In the genomic region with DNA sequence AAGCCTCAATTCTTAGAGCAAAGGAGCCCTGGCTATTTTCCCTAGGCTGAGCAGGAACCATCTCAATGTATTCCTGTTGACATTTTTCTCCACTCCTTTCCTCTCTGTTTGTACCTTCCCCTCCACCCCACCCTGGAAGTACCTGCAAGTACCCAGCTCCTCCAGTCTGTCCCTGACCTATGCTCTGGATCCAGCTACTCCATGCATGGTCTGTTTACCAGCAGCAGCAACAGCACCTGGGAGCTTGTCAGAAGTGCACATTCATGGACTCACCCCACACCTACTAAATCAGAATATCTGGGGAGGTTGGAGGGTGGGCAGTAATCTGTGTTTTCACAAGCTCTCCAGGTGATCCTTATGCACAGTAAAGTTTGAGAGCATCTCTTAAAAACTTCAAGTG, we compare ENCODE assay signal across 27 cellular contexts.
"Had no signal": no experiment of that assay in that cellular context is flagged by ENCODE, and none has a peak within 500 bp of the region (broad histone marks: within the 10 kb centered on the region; RNA-seq: fewer than 3 reads in every experiment).

No MANE protein-coding gene starts in this region.

- H3K36me3 Mint-ChIP-seq: activated naive CD4-positive, alpha-beta T cell treated with anti-CD3 and anti-CD28 coated beads, Interleukin-2, amount 50 U/mL, for 24 hours; activated naive CD8-positive, alpha-beta T cell treated with anti-CD3 and anti-CD28 coated beads, Interleukin-2, amount 10 ng/mL, durations not matched to agents 7 days and 5 days had no signal

- H3K9me3 ChIP-seq: ascending aorta, SJCRH30 had no signal

- H3K27ac ChIP-seq: ascending aorta, cardiac muscle cell, KMS-11, SJCRH30, SK-N-MC had no signal

- DNase-seq: activated CD4-positive, alpha-beta T cell treated with anti-CD3 and anti-CD28 coated beads, Interleukin-2, amount 10 ng/mL, durations not matched to agents 24 days and 14 days; activated CD4-positive, alpha-beta T cell treated with anti-CD3 and anti-CD28 coated beads, Interleukin-2, amount 50 U/mL, for 4 hours; activated CD8-positive, alpha-beta T cell treated with anti-CD3 and anti-CD28 coated beads for 36 hours; activated gamma-delta T cell; activated naive CD4-positive, alpha-beta T cell treated with Interleukin-2 at 50 U/mL for 16 hours; activated naive CD8-positive, alpha-beta T cell treated with anti-CD3 and anti-CD28 coated beads, Interleukin-2, amount 10 ng/mL, durations not matched to agents 7 days and 5 days; activated T-cell treated with anti-CD3 and anti-CD28 coated beads, Interleukin-2, amount 50 U/mL, for 24 hours; amygdala; MM.1S; MV-4-11; NCI-H1092; NCI-H1436 treated with DMSO at 0.1 percent for 48 hours; NCI-H1694 treated with DMSO at 0.1 percent for 48 hours; NCI-H2029; NCI-H345; NCI-H524 treated with DMSO at 0.1 percent for 48 hours; SHP77; SJCRH30 had no signal

- H3K4me3 ChIP-seq: ascending aorta, cardiac muscle cell, SJCRH30, SK-N-MC had no signal

- H3K36me3 ChIP-seq: cardiac muscle cell, SJCRH30 had no signal

- H3K4me1 ChIP-seq: ascending aorta, SJCRH30 had no signal

- H3K4me3 Mint-ChIP-seq: activated CD4-positive, alpha-beta T cell treated with anti-CD3 and anti-CD28 coated beads, Interleukin-2, amount 10 ng/mL, durations not matched to agents 24 days and 14 days; activated CD8-positive, alpha-beta T cell treated with anti-CD3 and anti-CD28 coated beads for 36 hours; activated naive CD4-positive, alpha-beta T cell treated with anti-CD3 and anti-CD28 coated beads, Interleukin-2, amount 50 U/mL, for 24 hours; activated naive CD8-positive, alpha-beta T cell treated with anti-CD3 and anti-CD28 coated beads, Interleukin-2, amount 10 ng/mL, durations not matched to agents 7 days and 5 days; activated T-cell treated with anti-CD3 and anti-CD28 coated beads, Interleukin-2, amount 50 U/mL, for 24 hours; T-helper 1 cell treated with Interleukin-12 subunit alpha and Interleukin-12 subunit beta and Interleukin-4 antibody, amounts not matched to agents 30 μg/mL and 1 μg/mL, for 36 hours; T-helper 2 cell treated with Interferon-gamma antibody and Interleukin-4, amounts not matched to agents 5 μg/mL and 100 μg/mL, for 36 hours had no signal

- H3K4me2 ChIP-seq: KMS-11 had no signal

- H3K4me1 Mint-ChIP-seq: activated naive CD4-positive, alpha-beta T cell treated with anti-CD3 and anti-CD28 coated beads, Interleukin-2, amount 50 U/mL, for 24 hours had no signal

- H3K9me3 Mint-ChIP-seq: activated CD4-positive, alpha-beta T cell treated with anti-CD3 and anti-CD28 coated beads, Interleukin-2, amount 10 ng/mL, durations not matched to agents 24 days and 14 days; activated CD8-positive, alpha-beta T cell treated with anti-CD3 and anti-CD28 coated beads for 36 hours; activated naive CD4-positive, alpha-beta T cell treated with anti-CD3 and anti-CD28 coated beads, Interleukin-2, amount 50 U/mL, for 24 hours; activated naive CD8-positive, alpha-beta T cell treated with anti-CD3 and anti-CD28 coated beads, Interleukin-2, amount 10 ng/mL, durations not matched to agents 7 days and 5 days; activated T-cell treated with anti-CD3 and anti-CD28 coated beads, Interleukin-2, amount 50 U/mL, for 24 hours; activated T-helper 2 cell treated with anti-CD3 and anti-CD28 coated beads, Interferon-gamma antibody, Interleukin-2, Interleukin-4, amounts not matched to agents 10 μg/mL and 5 μg/mL and 100 μg/mL, durations not matched to agents 14 hours and 24 hours and 36 hours; T-helper 1 cell treated with Interleukin-12 subunit alpha and Interleukin-12 subunit beta and Interleukin-4 antibody, amounts not matched to agents 30 μg/mL and 1 μg/mL, for 36 hours; T-helper 2 cell treated with Interferon-gamma antibody and Interleukin-4, amounts not matched to agents 5 μg/mL and 100 μg/mL, for 36 hours had no signal

- H3K9ac ChIP-seq: KMS-11 had no signal

- ATAC-seq: activated CD8-positive, alpha-beta T cell treated with anti-CD3 and anti-CD28 coated beads for 36 hours; Panc1 had no signal

- H3K27ac Mint-ChIP-seq: activated CD4-positive, alpha-beta T cell treated with anti-CD3 and anti-CD28 coated beads, Interleukin-2, amount 10 ng/mL, durations not matched to agents 24 days and 14 days; activated CD8-positive, alpha-beta T cell treated with anti-CD3 and anti-CD28 coated beads for 36 hours; activated naive CD4-positive, alpha-beta T cell treated with anti-CD3 and anti-CD28 coated beads, Interleukin-2, amount 50 U/mL, for 24 hours; activated naive CD8-positive, alpha-beta T cell treated with anti-CD3 and anti-CD28 coated beads, Interleukin-2, amount 10 ng/mL, durations not matched to agents 7 days and 5 days; activated T-cell treated with anti-CD3 and anti-CD28 coated beads, Interleukin-2, amount 50 U/mL, for 24 hours; activated T-helper 2 cell treated with anti-CD3 and anti-CD28 coated beads, Interferon-gamma antibody, Interleukin-2, Interleukin-4, amounts not matched to agents 10 μg/mL and 5 μg/mL and 100 μg/mL, durations not matched to agents 14 hours and 24 hours and 36 hours; T-helper 1 cell treated with Interleukin-12 subunit alpha and Interleukin-12 subunit beta and Interleukin-4 antibody, amounts not matched to agents 30 μg/mL and 1 μg/mL, for 36 hours; T-helper 2 cell treated with Interferon-gamma antibody and Interleukin-4, amounts not matched to agents 5 μg/mL and 100 μg/mL, for 36 hours had no signal

- H3K27me3 ChIP-seq: ascending aorta, cardiac muscle cell, SJCRH30 had no signal
